ENCODE assay signal across 16 cellular contexts in genomic region chr17:82278308-82278707, GRCh38. TPM values are rescaled to one million over a fixed set of nuclear protein-coding genes. Genes with fewer than 3 reads are reported as not detected.
"Had no signal": no experiment of that assay in that cellular context is flagged by ENCODE, and none has a peak within 500 bp of the region (broad histone marks: within the 10 kb centered on the region; RNA-seq: fewer than 3 reads in every experiment).

No MANE protein-coding gene starts in this region.

- H3K9me3 Mint-ChIP-seq: activated naive CD4-positive, alpha-beta T cell treated with anti-CD3 and anti-CD28 coated beads, Interleukin-2, amount 50 U/mL, for 72 hours; activated T-cell treated with anti-CD3 and anti-CD28 coated beads, Interleukin-2, amount 50 U/mL, for 24 hours; stimulated activated naive CD8-positive, alpha-beta T cell treated with anti-CD3 and anti-CD28 coated beads, Interleukin-15, Interleukin-2, amounts not matched to agents 100 ng/mL and 50 ng/mL, for 24 hours had no signal

- H3K27ac ChIP-seq: gastrocnemius medialis, parathyroid adenoma, thoracic aorta had no signal

- H3K4me3 Mint-ChIP-seq: activated T-cell treated with anti-CD3 and anti-CD28 coated beads, Interleukin-2, amount 50 U/mL, for 24 hours; stimulated activated naive CD8-positive, alpha-beta T cell treated with anti-CD3 and anti-CD28 coated beads, Interleukin-15, Interleukin-2, amounts not matched to agents 100 ng/mL and 50 ng/mL, for 24 hours had no signal

- H3K27me3 ChIP-seq: gastrocnemius medialis had no signal

- H3K36me3 ChIP-seq: gastrocnemius medialis, thoracic aorta had no signal

- H3K9ac ChIP-seq: parathyroid adenoma had no signal

- FAIRE-seq: keratinocyte had no signal

- H3K4me3 ChIP-seq: gastrocnemius medialis, thoracic aorta had no signal

- DNase-seq: activated CD4-positive, alpha-beta T cell treated with anti-CD3 and anti-CD28 coated beads, Interleukin-2, amount 50 U/mL, for 1 hour; activated CD4-positive, CD25-positive, alpha-beta regulatory T cell; activated effector memory CD4-positive, alpha-beta T cell treated with Interleukin-2 at 50 U/mL for 16 hours; activated T-cell treated with anti-CD3 and anti-CD28 coated beads, Interleukin-2, amount 50 U/mL, for 24 hours; gastrocnemius medialis; left ventricle myocardium superior; retina; stimulated activated CD4-positive, alpha-beta T cell treated with anti-CD3 and anti-CD28 coated beads, Interleukin-15, amount 100 ng/mL, for 24 hours; stimulated activated CD4-positive, alpha-beta T cell treated with anti-CD3 and anti-CD28 coated beads, Interleukin-4, amount 100 ng/mL, for 24 hours had no signal

- H2AFZ ChIP-seq: parathyroid adenoma had no signal

- H3K27me3 Mint-ChIP-seq: activated T-cell treated with anti-CD3 and anti-CD28 coated beads, Interleukin-2, amount 50 U/mL, for 24 hours; stimulated activated naive CD8-positive, alpha-beta T cell treated with anti-CD3 and anti-CD28 coated beads, Interleukin-15, Interleukin-2, amounts not matched to agents 100 ng/mL and 50 ng/mL, for 24 hours had no signal

- H3K27ac Mint-ChIP-seq: activated naive CD4-positive, alpha-beta T cell treated with anti-CD3 and anti-CD28 coated beads, Interleukin-2, amount 50 U/mL, for 72 hours; activated T-cell treated with anti-CD3 and anti-CD28 coated beads, Interleukin-2, amount 50 U/mL, for 24 hours; stimulated activated naive CD8-positive, alpha-beta T cell treated with anti-CD3 and anti-CD28 coated beads, Interleukin-15, Interleukin-2, amounts not matched to agents 100 ng/mL and 50 ng/mL, for 24 hours had no signal

- ATAC-seq: activated naive CD4-positive, alpha-beta T cell treated with anti-CD3 and anti-CD28 coated beads, Interleukin-2, amount 50 U/mL, for 72 hours; gastrocnemius medialis; left ventricle myocardium superior had no signal

- H3K9me3 ChIP-seq: gastrocnemius medialis, thoracic aorta had no signal

- H3K36me3 Mint-ChIP-seq: activated naive CD4-positive, alpha-beta T cell treated with anti-CD3 and anti-CD28 coated beads, Interleukin-2, amount 50 U/mL, for 72 hours had no signal

RNA-seq across cellular contexts. Expression of gene CD7, which starts 39.1 kb away (rescaled TPM):
- polyA plus RNA-seq: fibroblast of lung, keratinocyte, neural cell had no signal

RNA-seq across cellular contexts. Expression of gene SECTM1, which starts 55.3 kb away (rescaled TPM):
- polyA plus RNA-seq: neural cell had no signal
